14 cellular contexts compared by ENCODE assay signal in genomic region chr1:234530641-234531040, GRCh38. TPM values are rescaled to one million over a fixed set of nuclear protein-coding genes. Genes with fewer than 3 reads are reported as not detected.
DNase-seq lines count a peak whose midpoint lies in the region; ATAC-seq and TF ChIP-seq lines count a peak whose summit lies in the region.
"Had no signal": no experiment of that assay in that cellular context is flagged by ENCODE, and none has a peak within 500 bp of the region (broad histone marks: within the 10 kb centered on the region; RNA-seq: fewer than 3 reads in every experiment).

No MANE protein-coding gene starts in this region.

- H3K4me3 Mint-ChIP-seq in CD14-positive monocyte = no peak overlapping the region
- H3K4me3 Mint-ChIP-seq: activated naive CD8-positive, alpha-beta T cell had no signal

- H3K36me3 Mint-ChIP-seq in CD14-positive monocyte = peaks cover 3 to 4% of the 10 kb centered on the region in 2 donors

- peak overlapping the region; percentile 91 for H3K27ac ChIP-seq in angular gyrus (ENCODE audit: low read depth, low read length)
- H3K27ac ChIP-seq in right lobe of liver = peak overlapping the region; percentile 90 to 99 (median 98)
- peak overlapping the region; percentile 99 for H3K27ac ChIP-seq in smooth muscle cell (ENCODE audit: low read depth)

- WGBS in right lobe of liver (ENCODE audit: insufficient coverage, low coverage, low lambda C conversion rate, missing lambda C conversion rate) = 93% methylated on average over 7 of the region's 10 CpGs
- WGBS in smooth muscle cell (ENCODE audit: low lambda C conversion rate) = 85% methylated on average over 10 of the region's 10 CpGs

- no peaks in the 10 kb centered on the region for H3K9me3 Mint-ChIP-seq in CD14-positive monocyte

- H3K4me3 ChIP-seq in right lobe of liver (no peak overlapping the region), smooth muscle cell (no peak overlapping the region)

- H3K4me1 ChIP-seq in right lobe of liver = peaks cover 4 to 43% (median 26%) of the 10 kb centered on the region in 4 donors
- H3K4me1 ChIP-seq in smooth muscle cell (ENCODE audit: low read depth) = peaks cover 35% of the 10 kb centered on the region

- no peak overlapping the region for H2AFZ ChIP-seq in smooth muscle cell (ENCODE audit: low read depth)

- no peaks in the 10 kb centered on the region for H4K20me1 ChIP-seq in smooth muscle cell (ENCODE audit: low read depth)

- no peak for DNase-seq in CD14-positive monocyte (ENCODE audit: low spot score)
- no peak for DNase-seq in right lobe of liver
- no peak for DNase-seq in smooth muscle cell (lab: John Stamatoyannopoulos, UW; ENCODE audit: unreplicated experiment)
- DNase-seq in NCI-H2171 treated with DMSO at 0.1 percent for 48 hours (lab: John Stamatoyannopoulos, UW) = no peak
- DNase-seq in sciatic nerve (ENCODE audit: low spot score) = no peak
- DNase-seq in erythroblast (lab: John Stamatoyannopoulos, UW) = no peak
- DNase-seq: BE2C, NCI-H1417, NCI-H524, small intestine had no signal

- TF ChIP-seq POLR2A in right lobe of liver (IDR thresholded peaks at IDR 0.05) = no peak
- TF ChIP-seq POLR2A in erythroblast (IDR thresholded peaks at IDR 0.05; ENCODE audit: low read length) = no peak

- H3K9me3 ChIP-seq in right lobe of liver (no peaks in the 10 kb centered on the region), smooth muscle cell (replicated peaks; ENCODE audit: low read depth) (no peaks in the 10 kb centered on the region)
- H3K9me3 ChIP-seq: BE2C had no signal

- H3K27ac Mint-ChIP-seq in CD14-positive monocyte = peak overlapping the region in 5 of 7 donors; percentile 61 to 100 (median 70)
- H3K27ac Mint-ChIP-seq: activated naive CD8-positive, alpha-beta T cell had no signal

- peaks cover 63% of the 10 kb centered on the region for H3K4me1 Mint-ChIP-seq in CD14-positive monocyte

- no peaks in the 10 kb centered on the region for H3K36me3 ChIP-seq in right lobe of liver
- H3K36me3 ChIP-seq in smooth muscle cell (ENCODE audit: low read depth) = no peaks in the 10 kb centered on the region
- H3K36me3 ChIP-seq: BE2C had no signal

- H3K9ac ChIP-seq in smooth muscle cell (ENCODE audit: low read depth) = no peak overlapping the region

- H3K27me3 ChIP-seq in right lobe of liver (no peaks in the 10 kb centered on the region), smooth muscle cell (ENCODE audit: low read depth) (no peaks in the 10 kb centered on the region)
- H3K27me3 ChIP-seq: BE2C had no signal

- intact Hi-C loops in CD14-positive monocyte (cut with micrococcal nuclease) = loop anchor here in 1 of 2 donors (5.0 kb wide), 1 partner anchor 33 kb away; no protein-coding TSS in a partner anchor
- intact Hi-C loops in right lobe of liver (cut with DNase I) = loop anchor here in 1 of 2 donors (10.0 kb wide), 1 partner anchor 444 kb away; no protein-coding TSS in a partner anchor
- intact Hi-C loops in sciatic nerve (cut with DNase I) = loop anchor here (10.0 kb wide), 1 partner anchor 54 kb away; no protein-coding TSS in a partner anchor

- peaks cover 2% of the 10 kb centered on the region in 3 donors for H3K27me3 Mint-ChIP-seq in CD14-positive monocyte (ENCODE audit: low read depth in 3 of 3)

- TF ChIP-seq CTCF in CD14-positive monocyte (IDR thresholded peaks at IDR 0.05) (no peak), right lobe of liver (IDR thresholded peaks at IDR 0.05) (no peak), smooth muscle cell (IDR thresholded peaks at IDR 0.05; ENCODE audit: borderline replicate concordance, insufficient read depth, poor library complexity, severe bottlenecking) (no peak)

- no peak overlapping the region for H3K4me2 ChIP-seq in smooth muscle cell

- no peak for ATAC-seq in right lobe of liver
- ATAC-seq in GM19328 (IDR thresholded peaks at IDR 0.05; ENCODE audit: unreplicated experiment) = no peak
- ATAC-seq in sciatic nerve = no peak
- ATAC-seq: HCT116 had no signal

- peaks cover 31% of the 10 kb centered on the region for H3F3A ChIP-seq in smooth muscle cell (ENCODE audit: low read depth)

- no peaks in the 10 kb centered on the region for H3K79me2 ChIP-seq in smooth muscle cell (ENCODE audit: low read depth)

RNA-seq across cellular contexts. Expression of gene TARBP1, which starts 51.7 kb away (rescaled TPM):
- 1 to 10 TPM; 1.4 to 3.2 TPM for polyA plus RNA-seq in CD14-positive monocyte
- total RNA-seq in right lobe of liver = 10 to 100 TPM in 2 of 6 experiments, 1 to 10 TPM in 4; 7.2 to 16.7 (median 8.0) TPM
- 28.9 and 35.6 TPM in 2 replicates for total RNA-seq in smooth muscle cell
- 6.1 and 7.8 TPM in 2 replicates for polyA plus RNA-seq in smooth muscle cell
- total RNA-seq in sciatic nerve = 31.5 TPM
